Comparison of ENCODE assay signal across 34 cellular contexts in genomic region chr12:105267711-105268110, GRCh38.
"Had no signal": no experiment of that assay in that cellular context is flagged by ENCODE, and none has a peak within 500 bp of the region (broad histone marks: within the 10 kb centered on the region; RNA-seq: fewer than 3 reads in every experiment).

No MANE protein-coding gene starts in this region.

- H3K27ac Mint-ChIP-seq: activated CD4-positive, alpha-beta T cell treated with anti-CD3 and anti-CD28 coated beads for 36 hours; activated CD8-positive, alpha-beta memory T cell treated with anti-CD3 and anti-CD28 coated beads, Interleukin-2, amount 10 ng/mL, durations not matched to agents 7 days and 5 days; activated CD8-positive, alpha-beta T cell treated with anti-CD3 and anti-CD28 coated beads, Interleukin-2, amount 10 ng/mL, durations not matched to agents 7 days and 5 days; activated naive CD4-positive, alpha-beta T cell treated with anti-CD3 and anti-CD28 coated beads, Interleukin-2, amount 50 U/mL, for 72 hours; activated T-cell treated with anti-CD3 and anti-CD28 coated beads, Interleukin-2, amount 50 U/mL, for 72 hours; brain; mesothelial cell of epicardium; naive thymus-derived CD8-positive, alpha-beta T cell; stimulated activated memory B cell treated with anti-CD40 and anti-IgM and Interleukin-4, amounts not matched to agents 10 μg/mL and 1 μg/mL and 100 μg/mL, for 72 hours; type B pancreatic cell had no signal

- H3K4me1 Mint-ChIP-seq: activated CD4-positive, alpha-beta T cell treated with anti-CD3 and anti-CD28 coated beads for 36 hours; activated CD8-positive, alpha-beta memory T cell treated with anti-CD3 and anti-CD28 coated beads, Interleukin-2, amount 10 ng/mL, durations not matched to agents 7 days and 5 days; brain; naive thymus-derived CD8-positive, alpha-beta T cell; neural crest cell; stimulated activated memory B cell treated with anti-CD40 and anti-IgM and Interleukin-4, amounts not matched to agents 10 μg/mL and 1 μg/mL and 100 μg/mL, for 72 hours; stimulated activated naive CD8-positive, alpha-beta T cell treated with anti-CD3 and anti-CD28 coated beads, Interleukin-15, amount 100 ng/mL, for 72 hours had no signal

- H3K27ac ChIP-seq: cardiac muscle cell, colonic mucosa, foreskin keratinocyte, heart right ventricle, pancreas, prostate gland, uterus had no signal

- H3K9me3 ChIP-seq: colonic mucosa, heart right ventricle, pancreas, prostate gland, uterus had no signal

- H3K36me3 Mint-ChIP-seq: activated CD8-positive, alpha-beta memory T cell treated with anti-CD3 and anti-CD28 coated beads, Interleukin-2, amount 10 ng/mL, durations not matched to agents 7 days and 5 days; activated naive CD4-positive, alpha-beta T cell treated with anti-CD3 and anti-CD28 coated beads, Interleukin-2, amount 50 U/mL, for 72 hours; brain; mesothelial cell of epicardium; naive thymus-derived CD8-positive, alpha-beta T cell; stimulated activated memory B cell treated with anti-CD40 and anti-IgM and Interleukin-4, amounts not matched to agents 10 μg/mL and 1 μg/mL and 100 μg/mL, for 72 hours; type B pancreatic cell had no signal

- H3K4me3 Mint-ChIP-seq: activated CD4-positive, alpha-beta T cell treated with anti-CD3 and anti-CD28 coated beads for 36 hours; activated CD8-positive, alpha-beta memory T cell treated with anti-CD3 and anti-CD28 coated beads, Interleukin-2, amount 10 ng/mL, durations not matched to agents 7 days and 5 days; activated CD8-positive, alpha-beta T cell treated with anti-CD3 and anti-CD28 coated beads, Interleukin-2, amount 10 ng/mL, durations not matched to agents 7 days and 5 days; activated T-cell treated with anti-CD3 and anti-CD28 coated beads, Interleukin-2, amount 50 U/mL, for 72 hours; brain; mesothelial cell of epicardium; naive thymus-derived CD8-positive, alpha-beta T cell; neural crest cell; stimulated activated memory B cell treated with anti-CD40 and anti-IgM and Interleukin-4, amounts not matched to agents 10 μg/mL and 1 μg/mL and 100 μg/mL, for 72 hours; stimulated activated naive CD8-positive, alpha-beta T cell treated with anti-CD3 and anti-CD28 coated beads, Interleukin-15, amount 100 ng/mL, for 72 hours; type B pancreatic cell had no signal

- H3K4me1 ChIP-seq: colonic mucosa, heart right ventricle, pancreas, prostate gland had no signal

- DNase-seq: activated CD4-positive, alpha-beta T cell treated with anti-CD3 and anti-CD28 coated beads for 36 hours; activated CD4-positive, CD25-positive, alpha-beta regulatory T cell; activated CD8-positive, alpha-beta memory T cell treated with anti-CD3 and anti-CD28 coated beads, Interleukin-2, amount 10 ng/mL, durations not matched to agents 7 days and 5 days; activated CD8-positive, alpha-beta T cell treated with anti-CD3 and anti-CD28 coated beads, Interleukin-2, amount 10 ng/mL, durations not matched to agents 7 days and 5 days; activated naive CD4-positive, alpha-beta T cell; activated T-cell treated with anti-CD3 and anti-CD28 coated beads, Interleukin-2, amount 50 U/mL, for 72 hours; aorta; cerebellar nuclear complex; colonic mucosa; effector memory CD4-positive, alpha-beta T cell; erythroblast; foreskin keratinocyte; heart right ventricle; left ventricle myocardium superior; naive thymus-derived CD8-positive, alpha-beta T cell; nucleus accumbens; pancreas; retina; small intestine; stimulated activated CD4-positive, alpha-beta T cell treated with anti-CD3 and anti-CD28 coated beads, Interleukin-1b, Interleukin-23, amount 100 ng/mL, for 48 hours; stimulated activated CD4-positive, alpha-beta T cell treated with anti-CD3 and anti-CD28 coated beads, Interleukin-4, amount 100 ng/mL, for 4 hours; stimulated activated CD8-positive, alpha-beta memory T cell treated with anti-CD3 and anti-CD28 coated beads, Interleukin-4, amount 100 ng/mL, for 48 hours; stimulated activated naive CD8-positive, alpha-beta T cell treated with anti-CD3 and anti-CD28 coated beads, Interleukin-15, amount 100 ng/mL, for 72 hours; substantia nigra; uterus had no signal

- H3K4me3 ChIP-seq: cardiac muscle cell, colonic mucosa, heart right ventricle, pancreas, prostate gland, uterus had no signal

- H3K36me3 ChIP-seq: cardiac muscle cell, colonic mucosa, heart right ventricle, pancreas, prostate gland, uterus had no signal

- H3K27me3 Mint-ChIP-seq: activated CD4-positive, alpha-beta T cell treated with anti-CD3 and anti-CD28 coated beads for 36 hours; brain had no signal

- ATAC-seq: activated CD4-positive, alpha-beta T cell treated with anti-CD3 and anti-CD28 coated beads for 36 hours; activated CD8-positive, alpha-beta memory T cell treated with anti-CD3 and anti-CD28 coated beads, Interleukin-2, amount 10 ng/mL, durations not matched to agents 7 days and 5 days; activated CD8-positive, alpha-beta T cell treated with anti-CD3 and anti-CD28 coated beads, Interleukin-2, amount 10 ng/mL, durations not matched to agents 7 days and 5 days; activated naive CD4-positive, alpha-beta T cell treated with anti-CD3 and anti-CD28 coated beads, Interleukin-2, amount 50 U/mL, for 72 hours; activated T-cell treated with anti-CD3 and anti-CD28 coated beads, Interleukin-2, amount 50 U/mL, for 72 hours; foreskin keratinocyte; heart right ventricle; left ventricle myocardium superior; naive thymus-derived CD8-positive, alpha-beta T cell; pancreas; sciatic nerve; stimulated activated memory B cell treated with anti-CD40 and anti-IgM and Interleukin-4, amounts not matched to agents 10 μg/mL and 1 μg/mL and 100 μg/mL, for 72 hours; stimulated activated naive CD8-positive, alpha-beta T cell treated with anti-CD3 and anti-CD28 coated beads, Interleukin-15, amount 100 ng/mL, for 72 hours had no signal

- H3K27me3 ChIP-seq: cardiac muscle cell, colonic mucosa, foreskin keratinocyte, pancreas, uterus had no signal

- H3K9me3 Mint-ChIP-seq: activated naive CD4-positive, alpha-beta T cell treated with anti-CD3 and anti-CD28 coated beads, Interleukin-2, amount 50 U/mL, for 72 hours; activated T-cell treated with anti-CD3 and anti-CD28 coated beads, Interleukin-2, amount 50 U/mL, for 72 hours; brain; mesothelial cell of epicardium; naive thymus-derived CD8-positive, alpha-beta T cell; neural crest cell; stimulated activated memory B cell treated with anti-CD40 and anti-IgM and Interleukin-4, amounts not matched to agents 10 μg/mL and 1 μg/mL and 100 μg/mL, for 72 hours; stimulated activated naive CD8-positive, alpha-beta T cell treated with anti-CD3 and anti-CD28 coated beads, Interleukin-15, amount 100 ng/mL, for 72 hours; type B pancreatic cell had no signal
